Comparison of ENCODE assay signal across 26 cellular contexts in genomic region chr6:98137391-98137790, GRCh38.
DNase-seq lines count a peak whose midpoint lies in the region; ATAC-seq and TF ChIP-seq lines count a peak whose summit lies in the region.
"Had no signal": no experiment of that assay in that cellular context is flagged by ENCODE, and none has a peak within 500 bp of the region (broad histone marks: within the 10 kb centered on the region; RNA-seq: fewer than 3 reads in every experiment).

No MANE protein-coding gene starts in this region.

- intact Hi-C loops in heart left ventricle (cut with DNase I) = no loop called here

- no peak for TF ChIP-seq CTCF in heart left ventricle (IDR thresholded peaks at IDR 0.05)

- H3K9me3 ChIP-seq in HUES64 (ENCODE audit: insufficient read depth, low read depth, low read length) (peaks cover 17% of the 10 kb centered on the region), iPS-18a (ENCODE audit: control insufficient read depth, low read depth, low read length) (peaks cover 11% of the 10 kb centered on the region), heart left ventricle (peaks cover 0 to 2% (median 0%) of the 10 kb centered on the region in 12 donors)
- H3K9me3 ChIP-seq: right atrium auricular region had no signal

- H3K36me3 ChIP-seq in HUES64 (ENCODE audit: insufficient read depth, low read length) = no peaks in the 10 kb centered on the region
- no peaks in the 10 kb centered on the region for H3K36me3 ChIP-seq in iPS-18a (ENCODE audit: control insufficient read depth, low read depth, low read length)
- no peaks in the 10 kb centered on the region for H3K36me3 ChIP-seq in heart left ventricle
- H3K36me3 ChIP-seq: breast epithelium, left ventricle myocardium inferior, right atrium auricular region had no signal

- DNase-seq in COR-L47 (lab: John Stamatoyannopoulos, UW) (peak; percentile 5), NCI-H748 (lab: John Stamatoyannopoulos, UW; ENCODE audit: unreplicated experiment) (peak; percentile 85), heart left ventricle (no peak)
- DNase-seq: activated CD4-positive, alpha-beta T cell treated with anti-CD3 and anti-CD28 coated beads for 36 hours; activated CD8-positive, alpha-beta memory T cell treated with anti-CD3 and anti-CD28 coated beads for 24 hours; activated T-cell treated with anti-CD3 and anti-CD28 coated beads for 4 hours; AML-193; CD4-positive, CD25-positive, alpha-beta regulatory T cell; DND-41; effector CD4-positive, alpha-beta T cell; GM23248; HFFc6; islet precursor cell; left ventricle myocardium inferior; mesenchymal stem cell; NCI-H1105; NCI-H774; stimulated activated naive CD8-positive, alpha-beta T cell treated with anti-CD3 and anti-CD28 coated beads, Interleukin-15, Interleukin-2, amounts not matched to agents 100 U/mL and 50 U/mL, for 24 hours had no signal

- 13% methylated on average over 1 of the region's 1 CpG for WGBS in HUES64
- 0 to 5% (median 0%) methylated on average over 1 of the region's 1 CpG for WGBS in heart left ventricle, 4 donors

- H3K4me3 ChIP-seq in HUES64 (ENCODE audit: low read length) = no peak overlapping the region
- H3K4me3 ChIP-seq in iPS-18a (ENCODE audit: low read length) = no peak overlapping the region
- H3K4me3 ChIP-seq in heart left ventricle = no peak overlapping the region
- H3K4me3 ChIP-seq: breast epithelium, GM23248, K562, left ventricle myocardium inferior, right atrium auricular region, smooth muscle cell had no signal

- H3K27ac ChIP-seq in HUES64 (ENCODE audit: low read depth, low read length) (peak overlapping the region; percentile 17; the same call in 1 of the 2 replicates), iPS-18a (ENCODE audit: low read length) (peak overlapping the region; percentile 47), heart left ventricle (no peak overlapping the region)
- H3K27ac ChIP-seq: breast epithelium, GM23248, left ventricle myocardium inferior, right atrium auricular region had no signal

- TF ChIP-seq POLR2A in heart left ventricle (IDR thresholded peaks at IDR 0.05) = no peak

- H3K9ac ChIP-seq in HUES64 (ENCODE audit: low read depth, low read length) (no peak overlapping the region), iPS-18a (ENCODE audit: low read length) (no peak overlapping the region)
- H3K9ac ChIP-seq: GM23248 had no signal

- H3K4me1 ChIP-seq in HUES64 (ENCODE audit: insufficient read depth, low read length) (peaks cover 21% of the 10 kb centered on the region; the same call in 1 of the 2 replicates), iPS-18a (ENCODE audit: control insufficient read depth, low read depth, low read length) (peaks cover 31% of the 10 kb centered on the region), heart left ventricle (no peaks in the 10 kb centered on the region)
- H3K4me1 ChIP-seq: breast epithelium, left ventricle myocardium inferior, right atrium auricular region had no signal

- no peak for ATAC-seq in heart left ventricle
- no peak for ATAC-seq in HG03354 (IDR thresholded peaks at IDR 0.05; ENCODE audit: poor library complexity, severe bottlenecking, unreplicated experiment)
- no peak for ATAC-seq in GM21825 (IDR thresholded peaks at IDR 0.05; ENCODE audit: unreplicated experiment)
- ATAC-seq: activated CD4-positive, alpha-beta T cell treated with anti-CD3 and anti-CD28 coated beads for 36 hours; K562; stimulated activated naive CD8-positive, alpha-beta T cell treated with anti-CD3 and anti-CD28 coated beads, Interleukin-15, Interleukin-2, amounts not matched to agents 100 U/mL and 50 U/mL, for 24 hours had no signal

- H3K27me3 ChIP-seq in HUES64 (ENCODE audit: insufficient read depth, low read length) = no peaks in the 10 kb centered on the region
- no peaks in the 10 kb centered on the region for H3K27me3 ChIP-seq in iPS-18a (ENCODE audit: control insufficient read depth, insufficient read depth, low read length)
- no peaks in the 10 kb centered on the region for H3K27me3 ChIP-seq in heart left ventricle
- H3K27me3 ChIP-seq: breast epithelium, right atrium auricular region had no signal

Comparison
In these comparisons a context has a peak if more than half of its experiments do, and no peak if none do; other contexts are left out.
1. DNase-seq: peak in COR-L47 (single experiment) and NCI-H748 (single experiment); none in heart left ventricle (0 of 5).
2. H3K27ac ChIP-seq: peak in HUES64 (single experiment) and iPS-18a (single experiment); none in heart left ventricle (0 of 12).